15 cellular contexts compared by ENCODE assay signal in the genomic region with DNA sequence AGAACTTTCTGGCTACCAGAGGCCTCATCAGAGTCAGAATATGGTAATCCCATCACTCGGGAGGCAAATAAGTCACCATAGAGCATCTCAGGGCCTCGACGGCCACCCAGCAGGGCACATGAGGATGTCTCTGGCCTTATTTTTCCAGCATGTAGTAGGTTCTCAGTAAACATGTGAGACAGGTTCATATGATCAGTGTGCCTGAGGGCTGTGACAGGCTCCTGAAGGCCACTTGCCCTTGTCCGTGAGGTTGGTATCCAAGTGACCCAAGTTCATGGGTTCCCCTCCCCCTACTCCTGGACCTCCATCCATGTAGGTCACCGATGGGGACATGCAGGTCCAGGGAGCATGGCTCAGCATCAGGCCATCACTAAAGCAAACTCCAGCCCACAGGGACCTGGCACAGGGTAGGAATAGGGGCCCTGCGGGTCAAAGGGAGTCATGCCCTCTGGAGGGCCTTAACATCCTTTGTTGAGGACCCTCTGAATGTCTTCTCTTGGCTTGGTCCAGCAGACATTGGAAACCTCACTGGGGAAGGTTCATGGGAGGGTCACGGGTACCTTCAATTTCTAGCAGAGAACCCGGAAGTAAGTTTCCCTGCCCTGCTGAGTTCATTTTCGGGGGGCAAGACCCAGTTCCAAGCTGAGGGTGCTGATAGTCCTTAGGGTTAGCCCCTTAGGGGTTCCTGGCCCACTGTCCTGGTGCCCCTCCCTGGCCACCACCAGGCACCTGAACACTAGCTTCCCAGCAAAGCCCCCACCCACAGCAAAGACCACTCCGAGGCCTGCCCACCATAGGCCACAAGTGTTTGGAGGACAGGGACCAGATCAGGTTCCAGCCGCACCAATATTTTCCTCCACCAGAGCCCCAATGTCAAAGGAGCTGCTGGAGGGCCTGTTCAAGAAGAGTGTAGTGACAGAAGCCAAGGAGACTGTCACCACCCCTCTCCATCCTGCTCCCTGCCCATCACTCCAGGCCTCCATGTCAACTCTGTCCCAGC.
DNase-seq lines count a peak whose midpoint lies in the region; ATAC-seq and TF ChIP-seq lines count a peak whose summit lies in the region.
"Had no signal": no experiment of that assay in that cellular context is flagged by ENCODE, and none has a peak within 500 bp of the region (broad histone marks: within the 10 kb centered on the region; RNA-seq: fewer than 3 reads in every experiment).

No MANE protein-coding gene starts in this region.

- no peak overlapping the region for H2BK15ac ChIP-seq in neuronal stem cell (ENCODE audit: low read length)

- no peaks in the 10 kb centered on the region for H3K36me3 ChIP-seq in right atrium auricular region
- H3K36me3 ChIP-seq in endodermal cell (ENCODE audit: control insufficient read depth, insufficient read depth, low read length) = no peaks in the 10 kb centered on the region
- no peaks in the 10 kb centered on the region for H3K36me3 ChIP-seq in neuronal stem cell (replicated peaks in 1 of 2; ENCODE audit: control insufficient read depth in 2 of 2, insufficient read depth in 2 of 2, low read length in 2 of 2)

- TF ChIP-seq CTCF in right atrium auricular region (IDR thresholded peaks at IDR 0.05) (no peak), endodermal cell (conservative IDR thresholded peaks at IDR 0.05) (no peak)

- no peaks in the 10 kb centered on the region for H3K79me1 ChIP-seq in neuronal stem cell (ENCODE audit: low read depth, low read length)

- no peak overlapping the region for H3K4me3 Mint-ChIP-seq in endodermal cell
- H3K4me3 Mint-ChIP-seq: B cell; CD4-positive, alpha-beta memory T cell had no signal

- 92 to 93% methylated on average over 6 to 11 of the region's 11 CpGs for WGBS in endodermal cell (ENCODE audit: insufficient coverage in 1 of 2, insufficient read length in 1 of 2), 2 experiments
- no CpG with 5 or more reads among the region's 11 CpGs for WGBS in neuronal stem cell (ENCODE audit: extremely low coverage in 2 of 2, insufficient read length in 2 of 2, insufficient replicate concordance in 1 of 2), 2 donors

- DNase-seq in right atrium auricular region (ENCODE audit: low spot score) = peak; percentile 51
- no peak for DNase-seq in left cardiac atrium
- peak; percentile 31 for DNase-seq in endodermal cell
- DNase-seq in neuronal stem cell (ENCODE audit: low spot score) = no peak
- DNase-seq in activated effector memory CD4-positive, alpha-beta T cell treated with anti-CD3 and anti-CD28 coated beads, Interleukin-2, amount 50 U/mL, for 16 hours = no peak
- no peak for DNase-seq in A172 (ENCODE audit: low spot score)
- DNase-seq in NCI-H1417 (lab: John Stamatoyannopoulos, UW) = no peak
- DNase-seq: C1 segment of cervical spinal cord; CD4-positive, alpha-beta memory T cell; DMS79; EL; GM23248; H7 had no signal

- H3K9ac ChIP-seq in endodermal cell (ENCODE audit: extremely low read depth, low read length, poor library complexity, severe bottlenecking) (no peak overlapping the region), neuronal stem cell (ENCODE audit: low read depth, low read length, poor library complexity) (no peak overlapping the region)
- H3K9ac ChIP-seq: GM23248 had no signal

- H3K9me3 Mint-ChIP-seq in endodermal cell = peaks cover 4% of the 10 kb centered on the region
- H3K9me3 Mint-ChIP-seq: IgD-negative memory B cell had no signal

- H3K9me3 ChIP-seq in right atrium auricular region (no peaks in the 10 kb centered on the region), endodermal cell (ENCODE audit: control insufficient read depth, low read length) (no peaks in the 10 kb centered on the region), neuronal stem cell (replicated peaks in 1 of 2; ENCODE audit: control insufficient read depth in 2 of 2, insufficient read depth in 1 of 2, low read depth in 1 of 2, low read length in 2 of 2) (no peaks in the 10 kb centered on the region)

- intact Hi-C loops in left cardiac atrium (cut with DNase I) = no loop called here

- ATAC-seq in left cardiac atrium = no peak

- H2BK12ac ChIP-seq in neuronal stem cell (ENCODE audit: low read length) = no peak overlapping the region

- H4K8ac ChIP-seq in neuronal stem cell (ENCODE audit: low read depth, low read length) = no peak overlapping the region

- no peak overlapping the region for H3K27ac Mint-ChIP-seq in endodermal cell
- H3K27ac Mint-ChIP-seq: B cell had no signal

- no peak overlapping the region for H2BK5ac ChIP-seq in neuronal stem cell (ENCODE audit: low read length)

- H3K4ac ChIP-seq in neuronal stem cell (ENCODE audit: low read length) = no peak overlapping the region

- H4K91ac ChIP-seq in neuronal stem cell (ENCODE audit: low read depth, low read length, poor library complexity) = no peak overlapping the region

- no peak overlapping the region for H3K23ac ChIP-seq in neuronal stem cell (ENCODE audit: low read depth, low read length, poor library complexity)

- no peaks in the 10 kb centered on the region for H3K27me3 Mint-ChIP-seq in endodermal cell (ENCODE audit: insufficient read depth)
- H3K27me3 Mint-ChIP-seq: B cell; CD4-positive, alpha-beta memory T cell; IgD-negative memory B cell had no signal

- H3K27ac ChIP-seq in right atrium auricular region (no peak overlapping the region), endodermal cell (ENCODE audit: low read depth, low read length) (no peak overlapping the region), neuronal stem cell (replicated peaks; ENCODE audit: low read length) (no peak overlapping the region)
- H3K27ac ChIP-seq: GM23248 had no signal

- H2AK5ac ChIP-seq in neuronal stem cell (ENCODE audit: low read depth, low read length) = peak overlapping the region; percentile 41

- H2BK120ac ChIP-seq in neuronal stem cell (ENCODE audit: low read depth, low read length) = no peak overlapping the region

- H3K14ac ChIP-seq in neuronal stem cell (ENCODE audit: low read length) = no peak overlapping the region

- H3K4me1 ChIP-seq in right atrium auricular region (no peaks in the 10 kb centered on the region), endodermal cell (ENCODE audit: control insufficient read depth, insufficient read depth, low read length) (no peaks in the 10 kb centered on the region), neuronal stem cell (ENCODE audit: control insufficient read depth in 2 of 2, insufficient read depth in 1 of 2, low read depth in 1 of 2, low read length in 2 of 2) (peaks cover 0 to 4% of the 10 kb centered on the region in 2 donors)

- H3K27me3 ChIP-seq in right atrium auricular region = no peaks in the 10 kb centered on the region
- no peaks in the 10 kb centered on the region for H3K27me3 ChIP-seq in endodermal cell (ENCODE audit: control insufficient read depth, insufficient read depth, low read length, poor library complexity, severe bottlenecking)
- H3K27me3 ChIP-seq in neuronal stem cell (ENCODE audit: control insufficient read depth in 3 of 3, insufficient read depth in 3 of 3, low read depth in 1 of 3, low read length in 3 of 3) = no peaks in the 10 kb centered on the region

- H3K4me2 ChIP-seq in neuronal stem cell (ENCODE audit: insufficient read depth, low read length, poor library complexity, severe bottlenecking) = no peak overlapping the region

- no peak overlapping the region for H3K18ac ChIP-seq in neuronal stem cell (ENCODE audit: low read length)

- peak overlapping the region; percentile 5 for H2AFZ ChIP-seq in neuronal stem cell (ENCODE audit: low read length)
- H2AFZ ChIP-seq: GM23248 had no signal

- H3K4me3 ChIP-seq in right atrium auricular region (no peak overlapping the region), endodermal cell (ENCODE audit: low read length) (no peak overlapping the region), neuronal stem cell (ENCODE audit: low read length in 2 of 2) (no peak overlapping the region)
- H3K4me3 ChIP-seq: GM23248 had no signal

- no peaks in the 10 kb centered on the region for H3K36me3 Mint-ChIP-seq in endodermal cell (ENCODE audit: low read depth)
- H3K36me3 Mint-ChIP-seq: CD4-positive, alpha-beta memory T cell; IgD-negative memory B cell had no signal

- H3K4me1 Mint-ChIP-seq in endodermal cell = no peaks in the 10 kb centered on the region
- H3K4me1 Mint-ChIP-seq: B cell; CD4-positive, alpha-beta memory T cell; IgD-negative memory B cell had no signal

Comparison
In these comparisons a context has a peak if more than half of its experiments do, and no peak if none do; other contexts are left out.
1. DNase-seq: peak in right atrium auricular region (single experiment) and endodermal cell (single experiment); none in left cardiac atrium (single experiment), neuronal stem cell (single experiment), activated effector memory CD4-positive, alpha-beta T cell treated with anti-CD3 and anti-CD28 coated beads, Interleukin-2, amount 50 U/mL, for 16 hours (single experiment), A172 (single experiment) and NCI-H1417 (0 of 3).